Comparison of ENCODE assay signal across 1 cellular context in genomic region chr14:23567186-23568020, GRCh38.
TF ChIP-seq lines count a peak whose summit lies in the region.

AP1G2 (minus strand) TSS chr14:23567791; CDS start chr14:23567314, 477 bp downstream.

TF ChIP-seq in H1, 55 proteins besides CTCF, POLR2A, EP300 and RAD21:
- TF ChIP-seq POLR2AphosphoS5 (IDR thresholded peaks at IDR 0.05; ENCODE audit: low read depth, low read length) (peak; percentile 53), RBBP5 (IDR thresholded peaks at IDR 0.05; ENCODE audit: borderline replicate concordance, low read depth, low read length) (peak; percentile 70; the same call in 1 of the 2 replicates), ASH2L (IDR thresholded peaks at IDR 0.05; ENCODE audit: low read length) (peak; percentile 48), KDM4A (IDR thresholded peaks at IDR 0.05; ENCODE audit: low read depth, low read length, severe bottlenecking) (peak; percentile 71), TAF7 (optimal IDR thresholded peaks at IDR 0.05; ENCODE audit: borderline replicate concordance, low read depth, low read length) (peak; percentile 9), SRF (IDR thresholded peaks at IDR 0.05; ENCODE audit: low read depth, low read length) (no peak), MAFK (IDR thresholded peaks at IDR 0.05; ENCODE audit: low read depth, low read length) (no peak), SAP30 (IDR thresholded peaks at IDR 0.05; ENCODE audit: insufficient read depth, insufficient replicate concordance, low read length) (peak; percentile 72), SP2 (IDR thresholded peaks at IDR 0.05; ENCODE audit: low read length) (no peak), PHF8 (conservative IDR thresholded peaks at IDR 0.05; ENCODE audit: low read depth, low read length) (peak; percentile 57), NRF1 (IDR thresholded peaks at IDR 0.05; ENCODE audit: low read depth, low read length) (peak; percentile 91), TEAD4 (IDR thresholded peaks at IDR 0.05; ENCODE audit: low read depth, low read length) (0 out of 2 replicates have a peak, but pooled peaks have one; percentile 7), SIN3A (conservative IDR thresholded peaks at IDR 0.05 in 1 of 2, IDR thresholded peaks at IDR 0.05 in 1 of 2; ENCODE audit: low read depth in 1 of 2, low read length in 2 of 2) (0 out of 4 replicates have a peak, but pooled peaks of 1 of the 2 experiments have one; percentile 44), YY1 (IDR thresholded peaks at IDR 0.05; ENCODE audit: low read depth, low read length) (0 out of 2 replicates have a peak, but pooled peaks have one; percentile 41)
